8 cellular contexts compared by ENCODE assay signal in the genomic region with DNA sequence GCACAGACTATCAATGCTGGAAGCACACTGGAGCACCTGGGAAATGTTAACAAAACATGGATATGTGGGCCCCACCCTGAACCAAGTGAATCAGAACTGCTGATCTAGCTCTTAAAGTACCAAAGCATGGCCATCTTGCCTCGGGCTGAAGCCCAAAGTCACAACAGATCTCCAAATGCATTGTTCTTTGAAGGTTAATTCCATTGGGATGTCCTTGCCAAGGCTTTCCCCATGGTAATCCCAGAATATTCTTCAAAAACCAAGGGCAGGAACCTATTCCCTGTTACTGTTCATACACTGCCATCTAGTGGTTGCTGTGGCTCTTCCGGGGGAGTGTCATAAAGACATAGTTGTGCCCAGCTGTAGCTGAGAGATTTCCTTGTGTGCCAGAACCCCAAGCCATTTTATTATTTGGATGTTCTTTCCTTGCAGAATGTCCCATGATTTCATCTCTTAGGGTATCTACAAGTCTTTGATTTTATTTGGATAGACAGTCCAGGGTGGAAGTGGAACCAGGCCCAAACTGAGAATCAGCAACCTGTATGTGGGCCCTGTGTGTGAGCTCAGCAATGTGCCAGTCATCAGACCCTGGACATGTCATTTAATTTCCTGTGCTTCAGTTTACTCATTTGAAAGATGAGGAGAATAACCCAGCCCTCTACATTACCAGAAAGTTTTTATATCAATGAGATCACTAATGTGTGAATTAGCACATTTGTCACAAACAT.
A peak's percentile ranks its signal among the peaks of the same experiment; 100 is the strongest.
DNase-seq lines count a peak whose midpoint lies in the region; ATAC-seq, FAIRE-seq and TF ChIP-seq lines count a peak whose summit lies in the region.

No MANE protein-coding gene starts in this region.

- H4K20me1 ChIP-seq in DND-41 (ENCODE audit: insufficient read depth, low read length) = no peaks in the 10 kb centered on the region

- no peak overlapping the region for H2AFZ ChIP-seq in DND-41 (ENCODE audit: low read depth, low read length)

- peak; percentile 92 for FAIRE-seq in islet of Langerhans (lab: Jason Lieb, UNC)

- H3K36me3 ChIP-seq in DND-41 (ENCODE audit: insufficient read depth, low read length) (no peaks in the 10 kb centered on the region), breast epithelium (no peaks in the 10 kb centered on the region)

- no peak overlapping the region for H3K4me3 Mint-ChIP-seq in stimulated activated naive B cell treated with anti-CD40 and anti-IgM and Interleukin-4, amounts not matched to agents 10 μg/mL and 1 μg/mL and 100 μg/mL, for 72 hours

- intact Hi-C loops in breast epithelium (cut with DNase I; ENCODE audit: low total_unique reads) = loop anchor here (10.0 kb wide), 1 partner anchor 861 kb away; no protein-coding TSS in a partner anchor

- H3K9me3 Mint-ChIP-seq in stimulated activated naive B cell treated with anti-CD40 and anti-IgM and Interleukin-4, amounts not matched to agents 10 μg/mL and 1 μg/mL and 100 μg/mL, for 72 hours = no peaks in the 10 kb centered on the region

- ATAC-seq in DND-41 (ENCODE audit: insufficient read depth, low read depth) (peak; percentile 80), GM21360 (IDR thresholded peaks at IDR 0.05; ENCODE audit: unreplicated experiment) (peak; percentile 75)
- ATAC-seq in stimulated activated naive B cell treated with anti-CD40 and anti-IgM and Interleukin-4, amounts not matched to agents 10 μg/mL and 1 μg/mL and 100 μg/mL, for 72 hours (replicated peaks) = peak; percentile 77 to 86

- no peaks in the 10 kb centered on the region for H3K79me2 ChIP-seq in DND-41 (ENCODE audit: insufficient read depth, low read length)

- no peaks in the 10 kb centered on the region for H3K4me1 Mint-ChIP-seq in stimulated activated naive B cell treated with anti-CD40 and anti-IgM and Interleukin-4, amounts not matched to agents 10 μg/mL and 1 μg/mL and 100 μg/mL, for 72 hours

- no peak overlapping the region for H3K4me2 ChIP-seq in DND-41 (ENCODE audit: insufficient read depth, low read length)

- DNase-seq in DND-41 (peak; percentile 23), HT-29 (ENCODE audit: low spot score) (peak; percentile 85), NCI-H82 treated with DMSO at 0.1 percent for 48 hours (lab: John Stamatoyannopoulos, UW; ENCODE audit: unreplicated experiment) (peak; percentile 60), breast epithelium (ENCODE audit: low spot score in 2 of 2) (peak in 1 of 2 donors; percentile 57)
- peak; percentile 5 for DNase-seq in stimulated activated naive B cell treated with anti-CD40 and anti-IgM and Interleukin-4, amounts not matched to agents 10 μg/mL and 1 μg/mL and 100 μg/mL, for 72 hours
- DNase-seq in stimulated activated CD4-positive, alpha-beta T cell treated with anti-CD3 and anti-CD28 coated beads, Interleukin-1b, Interleukin-23, amount 100 ng/mL, for 48 hours = no peak

- H3K4me1 ChIP-seq in DND-41 (ENCODE audit: insufficient read depth, low read length) (no peaks in the 10 kb centered on the region), breast epithelium (no peaks in the 10 kb centered on the region)

- H3K27ac ChIP-seq in DND-41 (ENCODE audit: low read length) = no peak overlapping the region
- no peak overlapping the region for H3K27ac ChIP-seq in breast epithelium

- H3K9me3 ChIP-seq in DND-41 (ENCODE audit: insufficient read depth, low read length, severe bottlenecking) (no peaks in the 10 kb centered on the region), breast epithelium (no peaks in the 10 kb centered on the region)

- H3K27ac Mint-ChIP-seq in stimulated activated naive B cell treated with anti-CD40 and anti-IgM and Interleukin-4, amounts not matched to agents 10 μg/mL and 1 μg/mL and 100 μg/mL, for 72 hours = no peak overlapping the region

- H3K27me3 ChIP-seq in DND-41 (ENCODE audit: insufficient read depth, low read length, poor library complexity) (peaks cover 4% of the 10 kb centered on the region), breast epithelium (no peaks in the 10 kb centered on the region)

- H3K9ac ChIP-seq in DND-41 (ENCODE audit: low read depth, low read length) = no peak overlapping the region

- no peaks in the 10 kb centered on the region for H3K27me3 Mint-ChIP-seq in stimulated activated naive B cell treated with anti-CD40 and anti-IgM and Interleukin-4, amounts not matched to agents 10 μg/mL and 1 μg/mL and 100 μg/mL, for 72 hours

- H3K36me3 Mint-ChIP-seq in stimulated activated naive B cell treated with anti-CD40 and anti-IgM and Interleukin-4, amounts not matched to agents 10 μg/mL and 1 μg/mL and 100 μg/mL, for 72 hours = no peaks in the 10 kb centered on the region

- no peak overlapping the region for H3K4me3 ChIP-seq in DND-41 (ENCODE audit: low read depth in 1 of 2, low read length in 2 of 2)
- H3K4me3 ChIP-seq in breast epithelium = no peak overlapping the region

- TF ChIP-seq CTCF in DND-41 (IDR thresholded peaks at IDR 0.05; ENCODE audit: borderline replicate concordance, extremely low read depth, low read length, poor library complexity, severe bottlenecking) = peak; percentile 84
- TF ChIP-seq CTCF in breast epithelium (IDR thresholded peaks at IDR 0.05) = peak; percentile 79 to 84 (median 82)

- TF ChIP-seq POLR2A in breast epithelium (IDR thresholded peaks at IDR 0.05) = no peak
